Comparison of ENCODE assay signal across 23 cellular contexts in genomic region chr3:127210654-127210943, GRCh38. TPM values are rescaled to one million over a fixed set of nuclear protein-coding genes. Genes with fewer than 3 reads are reported as not detected.
DNase-seq lines count a peak whose midpoint lies in the region; ATAC-seq, FAIRE-seq and TF ChIP-seq lines count a peak whose summit lies in the region.
"Had no signal": no experiment of that assay in that cellular context is flagged by ENCODE, and none has a peak within 500 bp of the region (broad histone marks: within the 10 kb centered on the region; RNA-seq: fewer than 3 reads in every experiment).

No MANE protein-coding gene starts in this region.

- no peaks in the 10 kb centered on the region for H3K9me3 ChIP-seq in BLaER1
- no peaks in the 10 kb centered on the region for H3K9me3 ChIP-seq in WERI-Rb-1 (ENCODE audit: severe bottlenecking)
- H3K9me3 ChIP-seq in neuronal stem cell (replicated peaks in 1 of 2; ENCODE audit: control insufficient read depth in 2 of 2, insufficient read depth in 1 of 2, low read depth in 1 of 2, low read length in 2 of 2) = no peaks in the 10 kb centered on the region
- H3K9me3 ChIP-seq: BE2C, SK-N-SH had no signal

- TF ChIP-seq POLR2A in GM12892 (IDR thresholded peaks at IDR 0.05; ENCODE audit: low read depth, low read length) = no peak

- H3K14ac ChIP-seq in neuronal stem cell (ENCODE audit: low read length) = no peak overlapping the region

- H3K4ac ChIP-seq in neuronal stem cell (ENCODE audit: low read length) = no peak overlapping the region

- no peak for ATAC-seq in HG03378 (IDR thresholded peaks at IDR 0.05; ENCODE audit: unreplicated experiment)
- ATAC-seq: PC-3 had no signal

- H2BK15ac ChIP-seq in neuronal stem cell (ENCODE audit: low read length) = no peak overlapping the region

- H3K4me2 ChIP-seq in BLaER1 (peak overlapping the region; percentile 86), neuronal stem cell (ENCODE audit: insufficient read depth, low read length, poor library complexity, severe bottlenecking) (no peak overlapping the region)
- H3K4me2 ChIP-seq: SK-N-SH had no signal

- H3K27me3 ChIP-seq in BLaER1 (no peaks in the 10 kb centered on the region), WERI-Rb-1 (ENCODE audit: insufficient read depth, low read depth, severe bottlenecking) (no peaks in the 10 kb centered on the region), neuronal stem cell (ENCODE audit: control insufficient read depth in 3 of 3, insufficient read depth in 3 of 3, low read depth in 1 of 3, low read length in 3 of 3) (peaks cover 0 to 7% (median 0%) of the 10 kb centered on the region in 3 experiments)
- H3K27me3 ChIP-seq: BE2C had no signal

- H2AK5ac ChIP-seq in neuronal stem cell (ENCODE audit: low read depth, low read length) = peak overlapping the region; percentile 15

- H3K4me3 ChIP-seq in BLaER1 (no peak overlapping the region), WERI-Rb-1 (ENCODE audit: low read depth, low read length) (no peak overlapping the region), neuronal stem cell (ENCODE audit: low read length in 2 of 2) (no peak overlapping the region)

- H2BK12ac ChIP-seq in neuronal stem cell (ENCODE audit: low read length) = peak overlapping the region; percentile 91

- H3K4me1 ChIP-seq in BLaER1 (peaks cover 95% of the 10 kb centered on the region), neuronal stem cell (ENCODE audit: control insufficient read depth in 2 of 2, insufficient read depth in 1 of 2, low read depth in 1 of 2, low read length in 2 of 2) (peaks cover 5 to 10% of the 10 kb centered on the region in 2 donors)
- H3K4me1 ChIP-seq: BE2C had no signal

- H3K9ac ChIP-seq in BLaER1 (no peak overlapping the region), neuronal stem cell (ENCODE audit: low read depth, low read length, poor library complexity) (peak overlapping the region; percentile 7)
- H3K9ac ChIP-seq: SK-N-SH had no signal

- H3K27ac ChIP-seq in BLaER1 (peak overlapping the region; percentile 53; the same call in 1 of the 2 replicates), WERI-Rb-1 (peak overlapping the region; percentile 68), neuronal stem cell (replicated peaks; ENCODE audit: low read length) (no peak overlapping the region)

- H4K20me1 ChIP-seq in BLaER1 = peaks cover 58% of the 10 kb centered on the region

- H3K36me3 ChIP-seq in BLaER1 (peaks cover 59% of the 10 kb centered on the region), WERI-Rb-1 (no peaks in the 10 kb centered on the region), neuronal stem cell (replicated peaks in 1 of 2; ENCODE audit: control insufficient read depth in 2 of 2, insufficient read depth in 2 of 2, low read length in 2 of 2) (no peaks in the 10 kb centered on the region)
- H3K36me3 ChIP-seq: BE2C had no signal

- H4K91ac ChIP-seq in neuronal stem cell (ENCODE audit: low read depth, low read length, poor library complexity) = no peak overlapping the region

- no peaks in the 10 kb centered on the region for H3K79me1 ChIP-seq in neuronal stem cell (ENCODE audit: low read depth, low read length)

- no peak overlapping the region for H2AFZ ChIP-seq in neuronal stem cell (ENCODE audit: low read length)

- H4K8ac ChIP-seq in neuronal stem cell (ENCODE audit: low read depth, low read length) = no peak overlapping the region

- WGBS in neuronal stem cell (ENCODE audit: extremely low coverage in 2 of 2, insufficient read length in 2 of 2, insufficient replicate concordance in 1 of 2), 2 donors = no CpG with 5 or more reads among the region's 7 CpGs

- H3K23ac ChIP-seq in neuronal stem cell (ENCODE audit: low read depth, low read length, poor library complexity) = no peak overlapping the region

- FAIRE-seq in GM12892 (lab: Jason Lieb, UNC) = no peak
- FAIRE-seq: GM12891, H54 had no signal

- DNase-seq in AG20443 (ENCODE audit: low spot score) (peak; percentile 2), WERI-Rb-1 (no peak), neuronal stem cell (ENCODE audit: low spot score) (no peak), activated gamma-delta T cell treated with Interleukin-2 at 50 U/mL for 16 hours (no peak), NCI-H2227 (lab: John Stamatoyannopoulos, UW; ENCODE audit: unreplicated experiment) (no peak), GM12892 (ENCODE audit: insufficient read length) (no peak)
- DNase-seq: BE2C; CD4-positive, alpha-beta T cell; EL; GDM1; Karpas-422; NCI-H1092 treated with DMSO at 0.1 percent for 48 hours; NCI-H1436; NCI-H187 treated with DMSO at 0.1 percent for 48 hours; NCI-H2171 treated with DMSO at 0.1 percent for 48 hours; NCI-H524 treated with DMSO at 0.1 percent for 48 hours; NCI-H774; PC-3; SK-N-SH had no signal

- no peak for TF ChIP-seq CTCF in WERI-Rb-1 (IDR thresholded peaks at IDR 0.05; ENCODE audit: low read depth, low read length)

- H2BK5ac ChIP-seq in neuronal stem cell (ENCODE audit: low read length) = no peak overlapping the region

- no peak overlapping the region for H2BK120ac ChIP-seq in neuronal stem cell (ENCODE audit: low read depth, low read length)

- peak overlapping the region; percentile 42 for H3K18ac ChIP-seq in neuronal stem cell (ENCODE audit: low read length)

RNA-seq across cellular contexts. Expression of gene PRR23E, which starts 17.7 kb away (rescaled TPM):
- polyA plus RNA-seq in neuronal stem cell (2013, experiment 1 of 2) = not detected
- polyA plus RNA-seq in neuronal stem cell (2013, experiment 2 of 2) = not detected
- polyA plus RNA-seq in GM12892 (2012; ENCODE audit: missing spikeins) = not detected
- polyA plus RNA-seq: SK-N-SH had no signal
